In genomic region chr9:2346277-2346913, GRCh38 we compare ENCODE assay signal across 17 cellular contexts.
DNase-seq lines count a peak whose midpoint lies in the region; ATAC-seq and TF ChIP-seq lines count a peak whose summit lies in the region.
"Had no signal": no experiment of that assay in that cellular context is flagged by ENCODE, and none has a peak within 500 bp of the region (broad histone marks: within the 10 kb centered on the region; RNA-seq: fewer than 3 reads in every experiment).

No MANE protein-coding gene starts in this region.

- H3K36me3 ChIP-seq in esophagus muscularis mucosa (no peaks in the 10 kb centered on the region), skeletal muscle tissue (ENCODE audit: control insufficient read depth in 3 of 3, insufficient read depth in 3 of 3, low read length in 3 of 3) (no peaks in the 10 kb centered on the region), SJCRH30 (no peaks in the 10 kb centered on the region)
- H3K36me3 ChIP-seq: BLaER1 had no signal

- no peak overlapping the region for H3K9ac ChIP-seq in skeletal muscle tissue (ENCODE audit: low read depth in 1 of 3, low read length in 3 of 3)
- H3K9ac ChIP-seq: BLaER1 had no signal

- peaks cover 0 to 10% (median 4%) of the 10 kb centered on the region in 4 donors for H3K9me3 ChIP-seq in esophagus muscularis mucosa
- no peaks in the 10 kb centered on the region for H3K9me3 ChIP-seq in skeletal muscle tissue (ENCODE audit: control insufficient read depth in 3 of 3, low read length in 3 of 3)
- no peaks in the 10 kb centered on the region for H3K9me3 ChIP-seq in SJCRH30 (replicated peaks)

- peak; percentile 69 for ATAC-seq in Right ventricle myocardium inferior
- ATAC-seq in left ventricle myocardium superior = peak; percentile 78
- ATAC-seq in GM18505 (IDR thresholded peaks at IDR 0.05; ENCODE audit: unreplicated experiment) = no peak
- ATAC-seq: CD8-positive, alpha-beta T cell; HepG2 had no signal

- H3K27me3 ChIP-seq in esophagus muscularis mucosa = no peaks in the 10 kb centered on the region
- H3K27me3 ChIP-seq in skeletal muscle tissue (ENCODE audit: control insufficient read depth in 3 of 3, insufficient read depth in 3 of 3, low read length in 3 of 3) = no peaks in the 10 kb centered on the region
- no peaks in the 10 kb centered on the region for H3K27me3 ChIP-seq in SJCRH30
- H3K27me3 ChIP-seq: BLaER1 had no signal

- TF ChIP-seq POLR2A in esophagus muscularis mucosa (IDR thresholded peaks at IDR 0.05; ENCODE audit: low read depth) = no peak
- no peak for TF ChIP-seq POLR2A in GM18505 (IDR thresholded peaks at IDR 0.05; ENCODE audit: borderline replicate concordance, extremely low read depth, insufficient read depth, insufficient read length)

- WGBS in esophagus muscularis mucosa = 77% methylated on average over 2 of the region's 2 CpGs

- H3K27ac ChIP-seq in esophagus muscularis mucosa (replicated peaks in 1 of 4) = peak overlapping the region in 1 of 4 donors; percentile 6
- H3K27ac ChIP-seq in skeletal muscle tissue (ENCODE audit: low read depth, low read length) = peak overlapping the region; percentile 7
- H3K27ac ChIP-seq in SJCRH30 = no peak overlapping the region
- H3K27ac ChIP-seq: BLaER1 had no signal

- intact Hi-C loops in Right ventricle myocardium inferior (cut with DNase I) (no loop called here), cardiac septum (cut with DNase I) (loop anchor here (10.0 kb wide), 3 partner anchors 58 to 478 kb away; no protein-coding TSS in a partner anchor), esophagus muscularis mucosa (cut with DNase I) (no loop called here), left ventricle myocardium superior (cut with micrococcal nuclease) (no loop called here)

- TF ChIP-seq EP300 in esophagus muscularis mucosa (IDR thresholded peaks at IDR 0.05) = no peak

- TF ChIP-seq CTCF in esophagus muscularis mucosa (IDR thresholded peaks at IDR 0.05) = no peak

- peaks cover 0 to 4% (median 0%) of the 10 kb centered on the region in 4 donors for H3K4me1 ChIP-seq in esophagus muscularis mucosa
- peaks cover 4 to 8% (median 6%) of the 10 kb centered on the region in 3 donors for H3K4me1 ChIP-seq in skeletal muscle tissue (ENCODE audit: control insufficient read depth in 3 of 3, insufficient read depth in 3 of 3, low read length in 3 of 3)
- H3K4me1 ChIP-seq in SJCRH30 = peaks cover 4% of the 10 kb centered on the region; the same call in 1 of the 2 replicates
- H3K4me1 ChIP-seq: BLaER1 had no signal

- H3K4me3 ChIP-seq in esophagus muscularis mucosa (no peak overlapping the region), skeletal muscle tissue (ENCODE audit: low read length in 3 of 3) (no peak overlapping the region), SJCRH30 (no peak overlapping the region)
- H3K4me3 ChIP-seq: BLaER1 had no signal

- DNase-seq in Right ventricle myocardium inferior (ENCODE audit: missing footprints) (no peak), cardiac septum (ENCODE audit: low spot score) (no peak), esophagus muscularis mucosa (ENCODE audit: extremely low spot score) (peak; percentile 64), left ventricle myocardium superior (no peak), SJCRH30 (no peak), NCI-H226 (no peak)
- DNase-seq: 8988T; Calu3; CD8-positive, alpha-beta T cell; DMS79 treated with DMSO at 0.1 percent for 48 hours; GF-D8; GOT3; H9 had no signal
